7 cellular contexts compared by ENCODE assay signal in the genomic region with DNA sequence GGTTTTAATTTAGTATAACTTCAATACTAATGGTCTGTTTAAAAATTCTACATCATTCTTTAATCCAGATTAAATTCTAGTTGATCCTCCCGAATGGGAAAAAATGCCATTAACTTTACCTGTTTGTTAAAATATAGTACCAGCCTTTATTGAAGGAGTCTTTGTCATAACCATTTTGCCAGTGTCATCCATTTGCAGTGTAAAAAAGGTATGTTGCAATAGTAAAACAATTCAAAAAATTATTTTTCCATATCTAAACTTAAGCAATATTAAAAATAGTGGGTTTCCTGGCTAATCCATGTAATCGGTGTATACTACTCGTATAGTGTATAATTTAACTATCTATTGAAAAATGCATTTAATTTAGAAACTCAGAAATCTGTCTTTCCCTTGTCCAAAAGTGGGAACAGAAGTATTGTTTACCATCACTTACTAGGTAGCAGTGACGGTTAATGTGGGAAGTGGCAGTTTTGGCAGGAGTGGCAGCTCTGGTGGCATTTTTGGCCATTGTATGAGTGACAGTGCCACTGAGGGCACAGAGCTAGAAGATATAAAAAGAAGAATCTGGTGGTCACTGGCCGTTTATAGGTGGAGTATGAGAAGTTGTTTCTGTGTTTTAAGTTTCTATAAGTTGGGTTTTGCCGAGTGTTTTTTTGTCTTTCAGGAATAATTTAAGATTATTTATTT. TPM values are rescaled to one million over a fixed set of nuclear protein-coding genes. Genes with fewer than 3 reads are reported as not detected.
DNase-seq lines count a peak whose midpoint lies in the region; ATAC-seq and TF ChIP-seq lines count a peak whose summit lies in the region.

No MANE protein-coding gene starts in this region.

- H3K27ac Mint-ChIP-seq in endodermal cell: no peak overlapping the region

- peaks cover 7% of the 10 kb centered on the region for H3K27me3 Mint-ChIP-seq in endodermal cell (ENCODE audit: insufficient read depth)

- H3K9ac ChIP-seq in endodermal cell (ENCODE audit: extremely low read depth, low read length, poor library complexity, severe bottlenecking): no peak overlapping the region

- 88 to 100% methylated on average over 1 to 3 of the region's 6 CpGs for WGBS in endodermal cell (ENCODE audit: insufficient coverage in 1 of 2, insufficient read length in 1 of 2), 2 experiments
- 55 to 68% (median 60%) methylated on average over 6 of the region's 6 CpGs for WGBS in psoas muscle, 3 donors

- no peaks in the 10 kb centered on the region for H3K36me3 Mint-ChIP-seq in endodermal cell (ENCODE audit: low read depth)

- H3K4me1 ChIP-seq in OCI-LY7 (ENCODE audit: insufficient read depth, low read length, poor library complexity, severe bottlenecking) (peaks cover 51% of the 10 kb centered on the region), endodermal cell (ENCODE audit: control insufficient read depth, insufficient read depth, low read length) (no peaks in the 10 kb centered on the region), psoas muscle (peaks cover 46% of the 10 kb centered on the region)

- intact Hi-C loops in OCI-LY7 (cut with micrococcal nuclease; ENCODE audit: unreplicated experiment) (loop anchor here (2.0 to 5.0 kb wide), 3 partner anchors 194 to 581 kb away; partner anchors contain the start of genes CCDC112 and PGGT1B), psoas muscle (cut with DNase I) (loop anchor here (5.0 to 10.0 kb wide), 5 partner anchors 216 to 531 kb away; partner anchors contain the start of genes TMED7 (in 2 of the 2), COMMD10 (in 1 of the 2) and FEM1C (in 1 of the 2))

- H3K27ac ChIP-seq in OCI-LY7 (ENCODE audit: low read depth, low read length, poor library complexity, severe bottlenecking): peak overlapping the region; percentile 80
- no peak overlapping the region for H3K27ac ChIP-seq in endodermal cell (ENCODE audit: low read depth, low read length)
- H3K27ac ChIP-seq in psoas muscle: peak overlapping the region; percentile 44

- H3K4me3 Mint-ChIP-seq in endodermal cell: peak overlapping the region; percentile 97

- H3K9me2 ChIP-seq in OCI-LY7 (ENCODE audit: insufficient read depth, low read length): no peaks in the 10 kb centered on the region

- peaks cover 22% of the 10 kb centered on the region for H4K20me1 ChIP-seq in OCI-LY7 (ENCODE audit: insufficient read depth, low read length)

- peaks cover 27% of the 10 kb centered on the region for H3K4me1 Mint-ChIP-seq in endodermal cell

- no TSS peak for BruUV-seq in OCI-LY7 (replicated peaks; lab: Mats Ljungman, UMichigan)

- no peaks in the 10 kb centered on the region for H3K9me3 ChIP-seq in OCI-LY7 (ENCODE audit: low read length)
- no peaks in the 10 kb centered on the region for H3K9me3 ChIP-seq in endodermal cell (ENCODE audit: control insufficient read depth, low read length)
- no peaks in the 10 kb centered on the region for H3K9me3 ChIP-seq in psoas muscle

- no peaks in the 10 kb centered on the region for H3K9me3 Mint-ChIP-seq in endodermal cell

- CTCF ChIA-PET in OCI-LY7 (lab: Charles Lee; ENCODE audit: unreplicated experiment): interaction anchor here (0.6 kb wide), 1 partner anchor 23 kb away, joined by 3 read pairs; no protein-coding TSS in a partner anchor

- H3K4me2 ChIP-seq in OCI-LY7 (ENCODE audit: low read length): peak overlapping the region; percentile 81

- H3K36me3 ChIP-seq in OCI-LY7 (ENCODE audit: insufficient read depth, low read length) (peaks cover under 1% of the 10 kb centered on the region; the same call in 1 of the 2 replicates), endodermal cell (ENCODE audit: control insufficient read depth, insufficient read depth, low read length) (peaks cover 1% of the 10 kb centered on the region), psoas muscle (ENCODE audit: insufficient read depth in 1 of 2, low read depth in 1 of 2) (no peaks in the 10 kb centered on the region)

- H3K4me3 ChIP-seq in GM08714 (ENCODE audit: low read length) (peak overlapping the region; percentile 93), OCI-LY7 (ENCODE audit: low read depth, low read length, poor library complexity, severe bottlenecking) (peak overlapping the region; percentile 90), endodermal cell (ENCODE audit: low read length) (peak overlapping the region; percentile 90), psoas muscle (peak overlapping the region; percentile 87)

- POLR2A ChIA-PET in OCI-LY7 (lab: Charles Lee): interaction anchor here (0.6 to 1.5 kb wide), 12 partner anchors 8 to 893 kb away, joined by 3 to 4 read pairs (median 3); no protein-coding TSS in a partner anchor

- DNase-seq in OCI-LY7 (ENCODE audit: low spot score) (no peak), endodermal cell (no peak), psoas muscle (no peak), NCI-H2029 treated with DMSO at 0.1 percent for 48 hours (lab: John Stamatoyannopoulos, UW) (no peak), inferior parietal cortex (ENCODE audit: extremely low spot score) (no peak)

- ATAC-seq in psoas muscle (no peak), GM21717 (IDR thresholded peaks at IDR 0.05; ENCODE audit: unreplicated experiment) (no peak)

- H3K79me2 ChIP-seq in OCI-LY7 (ENCODE audit: insufficient read depth, low read depth, low read length): peaks cover 90% of the 10 kb centered on the region

- no peak overlapping the region; the same call in 1 of the 2 replicates for H2AFZ ChIP-seq in OCI-LY7 (ENCODE audit: low read length)

- no peak for TF ChIP-seq CTCF in OCI-LY7 (conservative IDR thresholded peaks at IDR 0.05; ENCODE audit: low read length)
- TF ChIP-seq CTCF in endodermal cell (conservative IDR thresholded peaks at IDR 0.05): no peak
- TF ChIP-seq CTCF in psoas muscle (IDR thresholded peaks at IDR 0.05): no peak

- H3K27me3 ChIP-seq in endodermal cell (ENCODE audit: control insufficient read depth, insufficient read depth, low read length, poor library complexity, severe bottlenecking) (no peaks in the 10 kb centered on the region), psoas muscle (ENCODE audit: insufficient read depth in 3 of 3, low read length in 2 of 3) (no peaks in the 10 kb centered on the region)

RNA-seq across cellular contexts. Expression of gene AP3S1, which starts 1.9 kb away (rescaled TPM):
- total RNA-seq in OCI-LY7 (2014; rRNA removed; shearing (Covaris generic)): 76.0 and 111 TPM in 2 replicates
- total RNA-seq in OCI-LY7 (2022) (89.5 and 103 TPM in 2 replicates), endodermal cell (10 to 100 TPM; 51.2 to 75.0 TPM), psoas muscle (10 to 100 TPM; 20.2 to 29.6 (median 26.3) TPM)
- 67.5 TPM for polyA plus RNA-seq in endodermal cell (2013, experiment 1 of 2)
- polyA plus RNA-seq in endodermal cell (2013, experiment 2 of 2): 68.4 TPM
- 10 to 100 TPM; 24.8 to 30.8 (median 29.9) TPM for polyA plus RNA-seq in psoas muscle

RNA-seq across cellular contexts. Expression of gene ATG12, which starts 2.2 kb away (rescaled TPM):
- 38.0 and 52.1 TPM in 2 replicates for total RNA-seq in OCI-LY7 (2014; rRNA removed; shearing (Covaris generic))
- total RNA-seq in OCI-LY7 (2022) (48.3 and 57.6 TPM in 2 replicates), endodermal cell (10 to 100 TPM; 47.9 to 57.8 TPM), psoas muscle (10 to 100 TPM; 20.3 to 32.8 (median 27.1) TPM)
- 77.8 TPM for polyA plus RNA-seq in endodermal cell (2013, experiment 1 of 2)
- polyA plus RNA-seq in endodermal cell (2013, experiment 2 of 2): 69.7 TPM
- polyA plus RNA-seq in psoas muscle: 10 to 100 TPM; 19.6 to 44.2 (median 36.2) TPM

RNA-seq across cellular contexts. Expression of gene CDO1, which starts 27.1 kb away (rescaled TPM):
- total RNA-seq in OCI-LY7 (2014; rRNA removed; shearing (Covaris generic)): not detected in 2 replicates
- total RNA-seq in OCI-LY7 (2022) (not detected in 2 replicates), endodermal cell (10 to 100 TPM in 1 of 2 donors, 1 to 10 TPM in 1; 7.6 to 11.7 TPM), psoas muscle (1 to 10 TPM; 1.0 to 2.7 (median 2.4) TPM)
- 31.2 TPM for polyA plus RNA-seq in endodermal cell (2013, experiment 1 of 2)
- polyA plus RNA-seq in endodermal cell (2013, experiment 2 of 2): 26.9 TPM
- 1 to 10 TPM; 3.0 to 5.2 (median 4.6) TPM for polyA plus RNA-seq in psoas muscle
